ENCODE assay signal across 8 cellular contexts in genomic region chr2:84938194-84938879, GRCh38.
DNase-seq lines count a peak whose midpoint lies in the region; ATAC-seq and TF ChIP-seq lines count a peak whose summit lies in the region.

No MANE protein-coding gene starts in this region.

- peak; percentile 77 to 81 for ATAC-seq in activated CD4-positive, CD25-positive, alpha-beta regulatory T cell treated with anti-CD3 and anti-CD28 coated beads, Interleukin-2, amount 50 U/mL, for 24 hours
- peak; percentile 29 for ATAC-seq in HG03520 (IDR thresholded peaks at IDR 0.05; ENCODE audit: unreplicated experiment)

- in situ Hi-C loops in GM13977 (cut with MboI; ENCODE audit: low pct_unique_long_range_greater_than_20kb, low sequenced_read_pairs, unreplicated experiment) = no loop called here

- DNase-seq in activated CD4-positive, CD25-positive, alpha-beta regulatory T cell (lab: John Stamatoyannopoulos, UW) = no peak
- peak; percentile 48 for DNase-seq in activated T-cell treated with anti-CD3 and anti-CD28 coated beads for 4 hours
- DNase-seq in stimulated activated CD4-positive, alpha-beta T cell treated with anti-CD3 and anti-CD28 coated beads, Interleukin-2, amount 100 ng/mL, for 4 hours (ENCODE audit: low read depth) = peak; percentile 63
- no peak for DNase-seq in NCI-H1105 treated with DMSO at 0.1 percent for 48 hours (lab: John Stamatoyannopoulos, UW)
- DNase-seq in DMS 273 (lab: John Stamatoyannopoulos, UW; ENCODE audit: unreplicated experiment) = no peak
- DNase-seq in GM13977 (ENCODE audit: low spot score) = no peak

- TF ChIP-seq CTCF in GM13977 (IDR thresholded peaks at IDR 0.05; ENCODE audit: extremely low read depth, insufficient read depth, missing control alignments) = no peak

Comparison
In these comparisons a context has a peak if more than half of its experiments do, and no peak if none do; other contexts are left out.
1. DNase-seq: peak in activated T-cell treated with anti-CD3 and anti-CD28 coated beads for 4 hours (single experiment) and stimulated activated CD4-positive, alpha-beta T cell treated with anti-CD3 and anti-CD28 coated beads, Interleukin-2, amount 100 ng/mL, for 4 hours (single experiment); none in activated CD4-positive, CD25-positive, alpha-beta regulatory T cell (0 of 4), NCI-H1105 treated with DMSO at 0.1 percent for 48 hours (single experiment), DMS 273 (single experiment) and GM13977 (single experiment).